ENCODE assay signal across 10 cellular contexts in genomic region chrX:45506149-45506768, GRCh38.
DNase-seq lines count a peak whose midpoint lies in the region; ATAC-seq and TF ChIP-seq lines count a peak whose summit lies in the region.
"Had no signal": no experiment of that assay in that cellular context is flagged by ENCODE, and none has a peak within 500 bp of the region (broad histone marks: within the 10 kb centered on the region; RNA-seq: fewer than 3 reads in every experiment).

No MANE protein-coding gene starts in this region.

- H3K4me3 ChIP-seq in sigmoid colon: no peak overlapping the region

- WGBS in sigmoid colon, 2 donors: 12 to 62% methylated on average over 2 of the region's 2 CpGs

- DNase-seq in EH (ENCODE audit: low read depth) (peak; percentile 25), left ventricle myocardium superior (no peak), sigmoid colon (no peak), NCI-H2029 treated with DMSO at 0.1 percent for 48 hours (lab: John Stamatoyannopoulos, UW) (no peak), NCI-H748 (lab: John Stamatoyannopoulos, UW; ENCODE audit: unreplicated experiment) (no peak)
- DNase-seq in effector CD8-positive, alpha-beta T cell (lab: John Stamatoyannopoulos, UW): no peak
- DNase-seq: BE2C, WERI-Rb-1 had no signal

- ATAC-seq in left ventricle myocardium superior: peak; percentile 21
- ATAC-seq in HG02759 (IDR thresholded peaks at IDR 0.05; ENCODE audit: unreplicated experiment): no peak

- no peaks in the 10 kb centered on the region for H3K27me3 ChIP-seq in sigmoid colon
- H3K27me3 ChIP-seq: BE2C had no signal

- TF ChIP-seq CTCF in VCaP (conservative IDR thresholded peaks at IDR 0.05): no peak
- no peak for TF ChIP-seq CTCF in sigmoid colon (IDR thresholded peaks at IDR 0.05)

- TF ChIP-seq EP300 in sigmoid colon (IDR thresholded peaks at IDR 0.05): peak; percentile 2 to 49 (median 20)

- H3K36me3 ChIP-seq in sigmoid colon: no peaks in the 10 kb centered on the region
- H3K36me3 ChIP-seq: BE2C, WERI-Rb-1 had no signal

- no peak for TF ChIP-seq POLR2A in sigmoid colon (IDR thresholded peaks at IDR 0.05)

- H3K4me1 ChIP-seq in sigmoid colon: peaks cover 0 to 36% (median 6%) of the 10 kb centered on the region in 4 donors
- H3K4me1 ChIP-seq: BE2C had no signal

- no peaks in the 10 kb centered on the region for H3K9me3 ChIP-seq in sigmoid colon
- H3K9me3 ChIP-seq: BE2C had no signal

- intact Hi-C loops in left ventricle myocardium superior (cut with micrococcal nuclease) (no loop called here), sigmoid colon (cut with DNase I) (loop anchor here (5.0 kb wide), 1 partner anchor 59 kb away; no protein-coding TSS in a partner anchor)

- peak overlapping the region; percentile 49 for H3K27ac ChIP-seq in VCaP
- H3K27ac ChIP-seq in sigmoid colon: peak overlapping the region; percentile 66 to 80 (median 73)
- H3K27ac ChIP-seq: WERI-Rb-1 had no signal
